In genomic region chr16:680967-681745, GRCh38 we compare ENCODE assay signal across 7 cellular contexts. TPM values are rescaled to one million over a fixed set of nuclear protein-coding genes. Genes with fewer than 3 reads are reported as not detected.
DNase-seq lines count a peak whose midpoint lies in the region; ATAC-seq, FAIRE-seq and TF ChIP-seq lines count a peak whose summit lies in the region.
"Had no signal": no experiment of that assay in that cellular context is flagged by ENCODE, and none has a peak within 500 bp of the region (broad histone marks: within the 10 kb centered on the region; RNA-seq: fewer than 3 reads in every experiment).

No MANE protein-coding gene starts in this region.

- no peak for FAIRE-seq in H54 (lab: Jason Lieb, UNC)
- FAIRE-seq: islet of Langerhans had no signal

- intact Hi-C loops in right cardiac atrium (cut with DNase I): no loop called here
- intact Hi-C loops in uterus (cut with DNase I; ENCODE audit: low total_unique reads): no loop called here

- WGBS in right cardiac atrium: 45% methylated on average over 44 of the region's 44 CpGs

- H3K36me3 ChIP-seq in SK-N-MC (ENCODE audit: insufficient read depth, low read length) (peaks cover 22% of the 10 kb centered on the region), uterus (no peaks in the 10 kb centered on the region)

- TF ChIP-seq CTCF in uterus (IDR thresholded peaks at IDR 0.05): no peak

- H3K9me3 ChIP-seq in SK-N-MC (ENCODE audit: low read depth, low read length): no peaks in the 10 kb centered on the region
- no peaks in the 10 kb centered on the region for H3K9me3 ChIP-seq in right cardiac atrium (ENCODE audit: control insufficient read depth, low read length)
- H3K9me3 ChIP-seq in uterus: no peaks in the 10 kb centered on the region

- H3K27ac ChIP-seq in SK-N-MC: peak overlapping the region; percentile 75
- H3K27ac ChIP-seq in right cardiac atrium (ENCODE audit: low read length): no peak overlapping the region
- peak overlapping the region; percentile 86 to 96 for H3K27ac ChIP-seq in uterus

- 0 out of 2 replicates have a peak, but pooled peaks have one; percentile 3 for TF ChIP-seq POLR2A in H54 (IDR thresholded peaks at IDR 0.05; ENCODE audit: low read depth, low read length)
- no peak for TF ChIP-seq POLR2A in uterus (IDR thresholded peaks at IDR 0.05)

- ATAC-seq in right cardiac atrium (no peak), GM18909 (IDR thresholded peaks at IDR 0.05; ENCODE audit: poor library complexity, unreplicated experiment) (no peak)

- H3K9ac ChIP-seq in SK-N-MC (ENCODE audit: insufficient read length): peak overlapping the region; percentile 91

- peak overlapping the region; percentile 91 for H3K4me3 ChIP-seq in SK-N-MC
- H3K4me3 ChIP-seq in right cardiac atrium (ENCODE audit: low read length): peak overlapping the region; percentile 77
- peak overlapping the region; percentile 39 to 82 for H3K4me3 ChIP-seq in uterus

- H3K4me1 ChIP-seq in right cardiac atrium (ENCODE audit: control insufficient read depth, insufficient read depth, low read length): peaks cover 7% of the 10 kb centered on the region
- H3K4me1 ChIP-seq in uterus: peaks cover 0 to 29% of the 10 kb centered on the region in 2 donors

- H3K27me3 ChIP-seq in right cardiac atrium (ENCODE audit: control insufficient read depth, insufficient read depth) (no peaks in the 10 kb centered on the region), uterus (no peaks in the 10 kb centered on the region)

- DNase-seq in H54 (ENCODE audit: insufficient read length, low spot score) (no peak), SK-N-MC (ENCODE audit: low read depth, low spot score) (no peak), right cardiac atrium (peak; percentile 67 to 84 (median 83)), uterus (no peak)
- DNase-seq in stimulated activated CD4-positive, alpha-beta T cell treated with anti-CD3 and anti-CD28 coated beads, Interleukin-2, amount 100 ng/mL, for 24 hours: no peak

RNA-seq across cellular contexts. Expression of gene STUB1, which starts 0.9 kb away (rescaled TPM):
- total RNA-seq in right cardiac atrium (100 to 1,000 TPM; 114 to 121 (median 119) TPM), uterus (100 to 1,000 TPM in 2 of 4 donors, 10 to 100 TPM in 2; 62.7 to 212 (median 93.3) TPM)
- polyA plus RNA-seq in right cardiac atrium: 126 TPM

RNA-seq across cellular contexts. Expression of gene JMJD8, which starts 3.0 kb away (rescaled TPM):
- total RNA-seq in right cardiac atrium (10 to 100 TPM; 52.0 to 55.7 (median 54.6) TPM), uterus (100 to 1,000 TPM in 1 of 4 donors, 10 to 100 TPM in 3; 45.6 to 111 (median 57.4) TPM)
- 49.7 TPM for polyA plus RNA-seq in right cardiac atrium

RNA-seq across cellular contexts. Expression of gene RHBDL1, which starts 5.7 kb away (rescaled TPM):
- total RNA-seq in right cardiac atrium (1 to 10 TPM in 3 of 4 donors, under 1 TPM in 1; 0.89 to 2.9 (median 1.7) TPM), uterus (1 to 10 TPM in 2 of 4 donors, not detected in 2; 1.5 to 2.0 TPM)
- 2.3 TPM for polyA plus RNA-seq in right cardiac atrium

RNA-seq across cellular contexts. Expression of gene WDR24, which starts 9.0 kb away (rescaled TPM):
- total RNA-seq in right cardiac atrium: 1 to 10 TPM; 7.1 to 9.0 (median 8.2) TPM
- polyA plus RNA-seq in right cardiac atrium: 6.3 TPM
- total RNA-seq in uterus: 10 to 100 TPM in 1 of 4 donors, 1 to 10 TPM in 3; 2.3 to 12.0 (median 4.2) TPM

RNA-seq across cellular contexts. Expression of gene RHOT2, which starts 13.2 kb away (rescaled TPM):
- total RNA-seq in right cardiac atrium (100 to 1,000 TPM in 1 of 4 donors, 10 to 100 TPM in 3; 84.3 to 104 (median 90.8) TPM), uterus (10 to 100 TPM; 29.1 to 99.7 (median 71.7) TPM)
- polyA plus RNA-seq in right cardiac atrium: 101 TPM

Comparison
In these comparisons a context has a peak if more than half of its experiments do, and no peak if none do; other contexts are left out.
1. DNase-seq: peak in right cardiac atrium (3 of 3); none in H54 (single experiment), SK-N-MC (single experiment), uterus (0 of 2) and stimulated activated CD4-positive, alpha-beta T cell treated with anti-CD3 and anti-CD28 coated beads, Interleukin-2, amount 100 ng/mL, for 24 hours (0 of 2).
2. Peak in every context shown above with its lines, with median percentiles within 50 percentile points of each other: H3K4me3 ChIP-seq.